Comparison of ENCODE assay signal across 11 cellular contexts in the genomic region with DNA sequence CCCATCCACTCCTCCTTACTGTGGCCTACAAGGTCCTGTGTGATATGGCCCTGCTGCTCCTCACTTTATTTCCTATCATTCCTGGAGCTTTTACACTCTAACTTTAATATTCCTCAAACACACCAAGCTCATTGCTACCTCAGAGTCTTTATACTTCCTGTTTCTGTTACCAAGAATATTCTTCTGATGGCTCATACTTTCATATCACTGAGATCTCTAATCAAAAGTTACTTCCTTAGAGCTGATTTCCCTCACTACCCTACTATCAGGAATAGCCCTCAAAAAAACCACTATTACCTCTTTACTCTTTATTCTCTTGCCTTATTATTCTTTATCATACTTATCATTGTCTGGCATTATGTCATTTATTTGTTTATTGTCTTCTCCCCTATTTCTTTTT. TPM values are rescaled to one million over a fixed set of nuclear protein-coding genes. Genes with fewer than 3 reads are reported as not detected.
DNase-seq lines count a peak whose midpoint lies in the region; ATAC-seq lines count a peak whose summit lies in the region.
"Had no signal": no experiment of that assay in that cellular context is flagged by ENCODE, and none has a peak within 500 bp of the region (broad histone marks: within the 10 kb centered on the region; RNA-seq: fewer than 3 reads in every experiment).

No MANE protein-coding gene starts in this region.

- intact Hi-C loops in activated naive CD4-positive, alpha-beta T cell treated with anti-CD3 and anti-CD28 coated beads for 36 hours (cut with micrococcal nuclease): no loop called here

- peak overlapping the region; percentile 1 for H3K27ac Mint-ChIP-seq in activated naive CD4-positive, alpha-beta T cell treated with anti-CD3 and anti-CD28 coated beads for 36 hours
- peak overlapping the region; percentile 88 for H3K27ac Mint-ChIP-seq in activated naive CD8-positive, alpha-beta T cell treated with anti-CD3 and anti-CD28 coated beads, Interleukin-2, amount 10 ng/mL, durations not matched to agents 7 days and 5 days
- H3K27ac Mint-ChIP-seq in stimulated activated memory B cell treated with anti-CD40 and anti-IgM and Interleukin-4, amounts not matched to agents 10 μg/mL and 1 μg/mL and 100 μg/mL, for 72 hours: peak overlapping the region; percentile 76

- no peak for DNase-seq in activated naive CD4-positive, alpha-beta T cell treated with anti-CD3 and anti-CD28 coated beads for 36 hours
- no peak for DNase-seq in activated naive CD4-positive, alpha-beta T cell treated with anti-CD3 and anti-CD28 coated beads, Interleukin-2, amount 50 U/mL, for 16 hours
- DNase-seq in NOMO-1 (lab: John Stamatoyannopoulos, UW; ENCODE audit: unreplicated experiment in 2 of 2) (peak; percentile 3 to 59), NCI-H1092 treated with DMSO at 0.1 percent for 48 hours (lab: John Stamatoyannopoulos, UW) (no peak)
- no peak for DNase-seq in activated naive CD8-positive, alpha-beta T cell treated with anti-CD3 and anti-CD28 coated beads, Interleukin-2, amount 10 ng/mL, durations not matched to agents 7 days and 5 days
- DNase-seq: right cardiac atrium, tibial artery had no signal

- no peaks in the 10 kb centered on the region for H3K9me3 Mint-ChIP-seq in activated naive CD4-positive, alpha-beta T cell treated with anti-CD3 and anti-CD28 coated beads for 36 hours
- no peaks in the 10 kb centered on the region for H3K9me3 Mint-ChIP-seq in activated naive CD8-positive, alpha-beta T cell treated with anti-CD3 and anti-CD28 coated beads, Interleukin-2, amount 10 ng/mL, durations not matched to agents 7 days and 5 days
- H3K9me3 Mint-ChIP-seq in stimulated activated memory B cell treated with anti-CD40 and anti-IgM and Interleukin-4, amounts not matched to agents 10 μg/mL and 1 μg/mL and 100 μg/mL, for 72 hours: no peaks in the 10 kb centered on the region
- H3K9me3 Mint-ChIP-seq: brain had no signal

- peaks cover 16% of the 10 kb centered on the region for H3K4me1 Mint-ChIP-seq in activated naive CD4-positive, alpha-beta T cell treated with anti-CD3 and anti-CD28 coated beads for 36 hours (ENCODE audit: low read depth)
- H3K4me1 Mint-ChIP-seq in activated naive CD8-positive, alpha-beta T cell treated with anti-CD3 and anti-CD28 coated beads, Interleukin-2, amount 10 ng/mL, durations not matched to agents 7 days and 5 days: peaks cover 14% of the 10 kb centered on the region
- H3K4me1 Mint-ChIP-seq in stimulated activated memory B cell treated with anti-CD40 and anti-IgM and Interleukin-4, amounts not matched to agents 10 μg/mL and 1 μg/mL and 100 μg/mL, for 72 hours: peaks cover 42% of the 10 kb centered on the region

- H3K4me3 Mint-ChIP-seq in activated naive CD4-positive, alpha-beta T cell treated with anti-CD3 and anti-CD28 coated beads for 36 hours: no peak overlapping the region
- H3K4me3 Mint-ChIP-seq in activated naive CD8-positive, alpha-beta T cell treated with anti-CD3 and anti-CD28 coated beads, Interleukin-2, amount 10 ng/mL, durations not matched to agents 7 days and 5 days: peak overlapping the region; percentile 50
- peak overlapping the region; percentile 4 for H3K4me3 Mint-ChIP-seq in stimulated activated memory B cell treated with anti-CD40 and anti-IgM and Interleukin-4, amounts not matched to agents 10 μg/mL and 1 μg/mL and 100 μg/mL, for 72 hours

- CTCF ChIA-PET in activated naive CD4-positive, alpha-beta T cell treated with anti-CD3 and anti-CD28 coated beads for 36 hours (lab: Charles Lee): interaction anchor here (1.1 kb wide), 1 partner anchor 28 kb away, joined by 4 read pairs; no protein-coding TSS in a partner anchor

- no peaks in the 10 kb centered on the region for H3K27me3 Mint-ChIP-seq in activated naive CD4-positive, alpha-beta T cell treated with anti-CD3 and anti-CD28 coated beads for 36 hours (ENCODE audit: low read depth)
- H3K27me3 Mint-ChIP-seq in activated naive CD8-positive, alpha-beta T cell treated with anti-CD3 and anti-CD28 coated beads, Interleukin-2, amount 10 ng/mL, durations not matched to agents 7 days and 5 days: no peaks in the 10 kb centered on the region
- no peaks in the 10 kb centered on the region for H3K27me3 Mint-ChIP-seq in stimulated activated memory B cell treated with anti-CD40 and anti-IgM and Interleukin-4, amounts not matched to agents 10 μg/mL and 1 μg/mL and 100 μg/mL, for 72 hours
- H3K27me3 Mint-ChIP-seq: brain had no signal

- POLR2A ChIA-PET in activated naive CD8-positive, alpha-beta T cell treated with anti-CD3 and anti-CD28 coated beads, Interleukin-2, amount 10 ng/mL, durations not matched to agents 7 days and 5 days (lab: Charles Lee): no interaction called here

- peaks cover 8% of the 10 kb centered on the region for H3K36me3 Mint-ChIP-seq in activated naive CD4-positive, alpha-beta T cell treated with anti-CD3 and anti-CD28 coated beads for 36 hours (ENCODE audit: low read depth)
- H3K36me3 Mint-ChIP-seq in activated naive CD8-positive, alpha-beta T cell treated with anti-CD3 and anti-CD28 coated beads, Interleukin-2, amount 10 ng/mL, durations not matched to agents 7 days and 5 days: peaks cover 17% of the 10 kb centered on the region
- H3K36me3 Mint-ChIP-seq in stimulated activated memory B cell treated with anti-CD40 and anti-IgM and Interleukin-4, amounts not matched to agents 10 μg/mL and 1 μg/mL and 100 μg/mL, for 72 hours: peaks cover 22% of the 10 kb centered on the region

- no peak for ATAC-seq in activated naive CD8-positive, alpha-beta T cell treated with anti-CD3 and anti-CD28 coated beads, Interleukin-2, amount 10 ng/mL, durations not matched to agents 7 days and 5 days (ENCODE audit: low read depth)
- peak; percentile 62 for ATAC-seq in stimulated activated memory B cell treated with anti-CD40 and anti-IgM and Interleukin-4, amounts not matched to agents 10 μg/mL and 1 μg/mL and 100 μg/mL, for 72 hours
- ATAC-seq in HG03565 (IDR thresholded peaks at IDR 0.05; ENCODE audit: unreplicated experiment) (no peak), GM21717 (IDR thresholded peaks at IDR 0.05; ENCODE audit: unreplicated experiment) (no peak)
- ATAC-seq: right cardiac atrium had no signal

RNA-seq across cellular contexts. Expression of a gene that starts 5.8 kb away (rescaled TPM):
- 10 to 100 TPM; 34.9 to 35.8 TPM for total RNA-seq in activated naive CD4-positive, alpha-beta T cell treated with anti-CD3 and anti-CD28 coated beads for 36 hours
- total RNA-seq in activated naive CD8-positive, alpha-beta T cell treated with anti-CD3 and anti-CD28 coated beads, Interleukin-2, amount 10 ng/mL, durations not matched to agents 7 days and 5 days: 10 to 100 TPM; 41.7 to 42.2 TPM

Comparison
In these comparisons a context has a peak if more than half of its experiments do, and no peak if none do; other contexts are left out.
1. DNase-seq: peak in NOMO-1 (2 of 2); none in activated naive CD4-positive, alpha-beta T cell treated with anti-CD3 and anti-CD28 coated beads for 36 hours (single experiment), activated naive CD4-positive, alpha-beta T cell treated with anti-CD3 and anti-CD28 coated beads, Interleukin-2, amount 50 U/mL, for 16 hours (single experiment), activated naive CD8-positive, alpha-beta T cell treated with anti-CD3 and anti-CD28 coated beads, Interleukin-2, amount 10 ng/mL, durations not matched to agents 7 days and 5 days (single experiment) and NCI-H1092 treated with DMSO at 0.1 percent for 48 hours (single experiment).
2. H3K27ac Mint-ChIP-seq: peak in every context shown above with its lines; median percentile 88 in activated naive CD8-positive, alpha-beta T cell treated with anti-CD3 and anti-CD28 coated beads, Interleukin-2, amount 10 ng/mL, durations not matched to agents 7 days and 5 days; 76 in stimulated activated memory B cell treated with anti-CD40 and anti-IgM and Interleukin-4, amounts not matched to agents 10 μg/mL and 1 μg/mL and 100 μg/mL, for 72 hours; 1 in activated naive CD4-positive, alpha-beta T cell treated with anti-CD3 and anti-CD28 coated beads for 36 hours.